23 cellular contexts compared by ENCODE assay signal in the genomic region with DNA sequence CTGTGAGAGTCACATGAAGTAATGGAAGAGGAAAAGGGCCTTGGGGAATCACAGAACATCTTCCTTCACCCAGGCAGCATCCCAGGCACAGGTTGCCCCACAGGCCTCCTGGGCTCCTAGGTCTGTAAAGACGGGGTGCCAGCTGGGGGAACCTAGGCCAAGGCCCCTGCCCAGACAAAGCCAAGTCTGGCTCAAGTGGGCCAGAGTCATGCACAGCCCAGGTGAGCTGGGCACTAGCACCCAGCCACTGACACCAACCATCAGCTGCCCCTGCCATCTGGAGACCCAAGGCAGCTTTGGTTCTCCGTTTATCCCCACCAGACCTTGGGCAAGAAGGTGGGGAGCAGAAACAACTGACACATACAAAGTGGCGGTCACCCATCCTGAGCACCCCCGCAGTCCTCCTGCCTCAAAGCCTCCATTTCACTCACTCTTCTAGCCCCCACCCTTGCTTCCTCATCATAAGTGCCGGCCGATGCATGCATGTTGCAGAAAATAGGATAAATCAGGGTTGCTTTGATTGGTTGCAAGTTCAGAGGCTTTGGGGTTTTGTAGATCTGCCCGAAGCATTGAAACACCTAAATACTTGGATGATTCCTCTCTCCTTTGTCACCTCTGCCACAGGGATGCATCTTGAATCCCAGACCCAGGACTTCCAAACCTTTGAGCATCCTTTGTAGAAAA. TPM values are rescaled to one million over a fixed set of nuclear protein-coding genes. Genes with fewer than 3 reads are reported as not detected.
A peak's percentile ranks its signal among the peaks of the same experiment; 100 is the strongest.
DNase-seq lines count a peak whose midpoint lies in the region; TF ChIP-seq lines count a peak whose summit lies in the region.
"Had no signal": no experiment of that assay in that cellular context is flagged by ENCODE, and none has a peak within 500 bp of the region (broad histone marks: within the 10 kb centered on the region; RNA-seq: fewer than 3 reads in every experiment).

No MANE protein-coding gene starts in this region.

- no peak for TF ChIP-seq POLR2A in stomach (IDR thresholded peaks at IDR 0.05)

- H3K27me3 ChIP-seq in left ventricle myocardium inferior (ENCODE audit: low read depth), result peaks cover 5% of the 10 kb centered on the region
- H3K27me3 ChIP-seq in effector memory CD4-positive, alpha-beta T cell (replicated peaks; ENCODE audit: control insufficient read depth, insufficient read depth, low read length, poor library complexity, severe bottlenecking), result no peaks in the 10 kb centered on the region
- H3K27me3 ChIP-seq in stomach, result no peaks in the 10 kb centered on the region
- H3K27me3 ChIP-seq: MG63, neutrophil, upper lobe of left lung had no signal

- peak overlapping the region; percentile 95 for H3K27ac Mint-ChIP-seq in activated CD4-positive, alpha-beta memory T cell treated with anti-CD3 and anti-CD28 coated beads, Interleukin-2, amount 10 ng/mL, durations not matched to agents 7 days and 5 days
- no peak overlapping the region for H3K27ac Mint-ChIP-seq in MCF 10A (ENCODE audit: low read depth, unreplicated experiment)
- H3K27ac Mint-ChIP-seq: endodermal cell had no signal

- H3K36me3 ChIP-seq in left ventricle myocardium inferior, result no peaks in the 10 kb centered on the region
- H3K36me3 ChIP-seq in effector memory CD4-positive, alpha-beta T cell (ENCODE audit: control insufficient read depth, insufficient read depth, low read length), result no peaks in the 10 kb centered on the region
- no peaks in the 10 kb centered on the region for H3K36me3 ChIP-seq in stomach
- H3K36me3 ChIP-seq: MG63, neutrophil, upper lobe of left lung had no signal

- H3K4me3 ChIP-seq in left ventricle myocardium inferior, result no peak overlapping the region
- H3K4me3 ChIP-seq in effector memory CD4-positive, alpha-beta T cell (ENCODE audit: insufficient read depth, low read depth, low read length, poor library complexity, severe bottlenecking), result no peak overlapping the region
- H3K4me3 ChIP-seq in stomach, result no peak overlapping the region
- H3K4me3 ChIP-seq: MG63, upper lobe of left lung had no signal

- intact Hi-C loops in cardiac septum (cut with DNase I), result loop anchor here (5.0 kb wide), 2 partner anchors 103 to 233 kb away; no protein-coding TSS in a partner anchor
- intact Hi-C loops in left ventricle myocardium inferior (cut with micrococcal nuclease), result loop anchor here (5.0 to 10.0 kb wide), 2 partner anchors 103 to 246 kb away; no protein-coding TSS in a partner anchor
- intact Hi-C loops in stomach (cut with DNase I; ENCODE audit: low total_unique reads), result loop anchor here (10.0 kb wide), 1 partner anchor 106 kb away; no protein-coding TSS in a partner anchor
- intact Hi-C loops in MCF 10A (cut with micrococcal nuclease), result no loop called here

- H3K4me1 ChIP-seq in left ventricle myocardium inferior (peaks cover 6% of the 10 kb centered on the region), stomach (peaks cover 0 to 6% (median 0%) of the 10 kb centered on the region in 4 donors)
- peaks cover 75% of the 10 kb centered on the region for H3K4me1 ChIP-seq in effector memory CD4-positive, alpha-beta T cell (ENCODE audit: control insufficient read depth, insufficient read depth, low read length, poor library complexity, severe bottlenecking)
- H3K4me1 ChIP-seq: Caco-2 had no signal

- no peaks in the 10 kb centered on the region for H3K9me3 Mint-ChIP-seq in activated CD4-positive, alpha-beta memory T cell treated with anti-CD3 and anti-CD28 coated beads, Interleukin-2, amount 10 ng/mL, durations not matched to agents 7 days and 5 days
- H3K9me3 Mint-ChIP-seq in MCF 10A (ENCODE audit: unreplicated experiment), result no peaks in the 10 kb centered on the region
- H3K9me3 Mint-ChIP-seq: endodermal cell had no signal

- POLR2A ChIA-PET in activated CD4-positive, alpha-beta memory T cell treated with anti-CD3 and anti-CD28 coated beads, Interleukin-2, amount 10 ng/mL, durations not matched to agents 7 days and 5 days (lab: Charles Lee), result interaction anchor here (0.8 to 7.2 kb wide), 8 partner anchors 9 to 222 kb away, joined by 3 to 681 read pairs (median 8); a partner anchor contains a TSS
- POLR2A ChIA-PET in MCF 10A (lab: Yijun Ruan, JAX), result no interaction called here

- H3K36me3 Mint-ChIP-seq in activated CD4-positive, alpha-beta memory T cell treated with anti-CD3 and anti-CD28 coated beads, Interleukin-2, amount 10 ng/mL, durations not matched to agents 7 days and 5 days (ENCODE audit: low read depth), result no peaks in the 10 kb centered on the region
- no peaks in the 10 kb centered on the region for H3K36me3 Mint-ChIP-seq in MCF 10A (ENCODE audit: insufficient read depth, unreplicated experiment)

- peak; percentile 53 for DNase-seq in cardiac septum (ENCODE audit: low spot score)
- no peak for DNase-seq in left ventricle myocardium inferior
- DNase-seq in activated CD4-positive, alpha-beta memory T cell treated with anti-CD3 and anti-CD28 coated beads, Interleukin-2, amount 10 ng/mL, durations not matched to agents 7 days and 5 days, result peak; percentile 13
- no peak for DNase-seq in effector memory CD4-positive, alpha-beta T cell
- DNase-seq in stomach, result peak; percentile 9
- no peak for DNase-seq in UCSD-AML1 (lab: John Stamatoyannopoulos, UW; ENCODE audit: unreplicated experiment)
- DNase-seq in NCI-H187 (lab: John Stamatoyannopoulos, UW), result no peak
- no peak for DNase-seq in MCF 10A (ENCODE audit: unreplicated experiment)
- DNase-seq: activated gamma-delta T cell treated with Interleukin-2 at 50 U/mL for 16 hours; Caco-2; endodermal cell; MG63; NCI-H1436 treated with DMSO at 0.1 percent for 48 hours; NCI-H2171 treated with DMSO at 0.1 percent for 48 hours; stimulated activated CD4-positive, alpha-beta T cell treated with anti-CD3 and anti-CD28 coated beads, Interleukin-4, amount 100 ng/mL, for 24 hours had no signal

- H3K9me3 ChIP-seq in left ventricle myocardium inferior (replicated peaks) (no peaks in the 10 kb centered on the region), stomach (no peaks in the 10 kb centered on the region)
- no peaks in the 10 kb centered on the region for H3K9me3 ChIP-seq in effector memory CD4-positive, alpha-beta T cell (ENCODE audit: control insufficient read depth, low read length)
- H3K9me3 ChIP-seq: Caco-2, MG63, neutrophil, upper lobe of left lung had no signal

- H3K27ac ChIP-seq in left ventricle myocardium inferior (replicated peaks) (no peak overlapping the region), stomach (no peak overlapping the region)
- peak overlapping the region; percentile 74 for H3K27ac ChIP-seq in effector memory CD4-positive, alpha-beta T cell (ENCODE audit: insufficient read depth, low read length, poor library complexity, severe bottlenecking)
- H3K27ac ChIP-seq: neutrophil had no signal

- no peak for TF ChIP-seq EP300 in stomach (IDR thresholded peaks at IDR 0.05)

- 87 to 92% (median 91%) methylated on average over 4 to 7 of the region's 7 CpGs for WGBS in stomach, 5 donors

- no peaks in the 10 kb centered on the region for H3K27me3 Mint-ChIP-seq in activated CD4-positive, alpha-beta memory T cell treated with anti-CD3 and anti-CD28 coated beads, Interleukin-2, amount 10 ng/mL, durations not matched to agents 7 days and 5 days
- peaks cover 32% of the 10 kb centered on the region for H3K27me3 Mint-ChIP-seq in MCF 10A (ENCODE audit: insufficient read depth, unreplicated experiment)

- no TSS peak for BruUV-seq in MCF 10A (replicated peaks; lab: Mats Ljungman, UMichigan)

- TF ChIP-seq CTCF in left ventricle myocardium inferior (IDR thresholded peaks at IDR 0.05; ENCODE audit: borderline replicate concordance) (no peak), stomach (IDR thresholded peaks at IDR 0.05) (no peak), MCF 10A (IDR thresholded peaks at IDR 0.05; ENCODE audit: unreplicated experiment) (no peak)

- no peak overlapping the region for H3K4me3 Mint-ChIP-seq in activated CD4-positive, alpha-beta memory T cell treated with anti-CD3 and anti-CD28 coated beads, Interleukin-2, amount 10 ng/mL, durations not matched to agents 7 days and 5 days
- H3K4me3 Mint-ChIP-seq in MCF 10A (ENCODE audit: unreplicated experiment), result no peak overlapping the region
- H3K4me3 Mint-ChIP-seq: endodermal cell had no signal

- CTCF ChIA-PET in activated CD4-positive, alpha-beta memory T cell treated with anti-CD3 and anti-CD28 coated beads, Interleukin-2, amount 10 ng/mL, durations not matched to agents 7 days and 5 days (lab: Charles Lee), result interaction anchor here (0.7 to 9.8 kb wide), 7 partner anchors 10 to 242 kb away, joined by 3 to 333 read pairs (median 96); a partner anchor contains a TSS
- CTCF ChIA-PET in MCF 10A (lab: Yijun Ruan, JAX), result interaction anchor here (0.5 to 4.8 kb wide), 4 partner anchors 207 to 624 kb away, joined by 4 to 38 read pairs (median 4); no protein-coding TSS in a partner anchor

- H3K4me1 Mint-ChIP-seq in activated CD4-positive, alpha-beta memory T cell treated with anti-CD3 and anti-CD28 coated beads, Interleukin-2, amount 10 ng/mL, durations not matched to agents 7 days and 5 days, result peaks cover 77% of the 10 kb centered on the region
- peaks cover 6% of the 10 kb centered on the region for H3K4me1 Mint-ChIP-seq in MCF 10A (ENCODE audit: insufficient read depth, unreplicated experiment)

RNA-seq across cellular contexts. Expression of a gene that starts 26.5 kb away (rescaled TPM):
- total RNA-seq in cardiac septum (0.32 TPM), left ventricle myocardium inferior (0.30 TPM), stomach (100 to 1,000 TPM in 1 of 5 donors, 10 to 100 TPM in 2, 1 to 10 TPM in 2; 4.7 to 498 (median 28.1) TPM), MCF 10A (2022) (not detected in 2 replicates)
- total RNA-seq in activated CD4-positive, alpha-beta memory T cell treated with anti-CD3 and anti-CD28 coated beads, Interleukin-2, amount 10 ng/mL, durations not matched to agents 7 days and 5 days, result under 1 TPM in 1 of 2 experiments, not detected in 1; 0.05 TPM
- polyA plus RNA-seq in stomach, result 10 to 100 TPM in 1 of 3 donors, 1 to 10 TPM in 2; 7.0 to 84.7 (median 8.1) TPM
- total RNA-seq: chondrocyte, Daoy, endodermal cell, fibroblast of lung, H4, mononuclear cell had no signal
- polyA plus RNA-seq: fibroblast of lung had no signal

RNA-seq across cellular contexts. Expression of a gene that starts 36.4 kb away (rescaled TPM):
- total RNA-seq in cardiac septum (not detected), left ventricle myocardium inferior (not detected), stomach (not detected), MCF 10A (2022) (not detected in 2 replicates)
- under 1 TPM; 0.45 to 0.55 TPM for total RNA-seq in activated CD4-positive, alpha-beta memory T cell treated with anti-CD3 and anti-CD28 coated beads, Interleukin-2, amount 10 ng/mL, durations not matched to agents 7 days and 5 days
- polyA plus RNA-seq in stomach, result under 1 TPM in 1 of 3 donors, not detected in 2; 0.03 TPM
- total RNA-seq: Caco-2, chondrocyte, Daoy, endodermal cell, fibroblast of lung, H4, liver, upper lobe of left lung had no signal
- polyA plus RNA-seq: fibroblast of lung had no signal

Comparison
In these comparisons a context has a peak if more than half of its experiments do, and no peak if none do; other contexts are left out.
1. DNase-seq: peak in cardiac septum (single experiment), activated CD4-positive, alpha-beta memory T cell treated with anti-CD3 and anti-CD28 coated beads, Interleukin-2, amount 10 ng/mL, durations not matched to agents 7 days and 5 days (single experiment) and stomach (single experiment); none in left ventricle myocardium inferior (single experiment), effector memory CD4-positive, alpha-beta T cell (0 of 3), UCSD-AML1 (single experiment), NCI-H187 (0 of 2) and MCF 10A (single experiment).